8 cellular contexts compared by ENCODE assay signal in the genomic region with DNA sequence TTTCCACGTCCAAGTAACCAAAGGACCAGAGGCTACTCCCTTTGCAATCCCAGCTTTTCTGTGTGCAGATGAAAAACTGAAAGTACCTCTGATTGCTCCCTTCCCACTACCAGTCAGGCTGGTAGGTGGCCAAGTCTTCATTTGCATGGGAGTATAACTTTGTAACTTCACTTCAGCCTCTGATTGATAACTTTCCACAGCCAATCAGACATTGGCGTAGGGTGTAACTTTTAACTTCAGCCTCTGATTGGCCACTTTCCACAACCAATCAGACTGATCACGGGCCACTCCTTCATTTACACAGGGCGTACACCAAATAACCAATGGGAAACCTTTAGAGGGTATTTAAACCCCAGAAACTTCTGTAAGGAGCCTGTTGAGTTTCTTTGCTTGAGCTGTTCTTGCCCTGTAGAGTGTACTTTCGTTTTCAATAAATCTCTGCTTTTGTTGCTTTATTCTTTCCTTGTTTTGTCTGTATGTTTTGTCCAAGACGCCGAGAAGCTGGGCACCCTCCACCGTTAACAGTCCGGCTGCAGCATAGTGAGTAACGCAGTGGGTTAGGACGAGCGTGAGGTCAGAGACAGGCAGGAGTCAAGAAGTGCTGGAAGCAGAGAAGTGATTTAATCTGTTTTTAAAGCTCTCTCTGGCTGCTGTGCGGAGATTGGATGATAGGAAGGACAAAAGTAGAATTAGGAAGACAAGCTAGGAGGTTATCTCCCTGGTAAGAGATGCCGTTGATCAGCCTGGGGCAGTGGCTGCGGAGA. TPM values are rescaled to one million over a fixed set of nuclear protein-coding genes. Genes with fewer than 3 reads are reported as not detected.
DNase-seq lines count a peak whose midpoint lies in the region; ATAC-seq and TF ChIP-seq lines count a peak whose summit lies in the region.

No MANE protein-coding gene starts in this region.

- H3K4me3 ChIP-seq in KMS-11 (IDR thresholded peaks at IDR 0.05; ENCODE audit: insufficient read depth, low read depth, low read length), result no peak overlapping the region
- H3K4me3 ChIP-seq in muscle layer of colon (ENCODE audit: low read depth in 1 of 2, low read length in 2 of 2), result peak overlapping the region in 1 of 2 donors; percentile 56

- H3K9me3 Mint-ChIP-seq in Calu3 (ENCODE audit: low read depth, unreplicated experiment), result no peaks in the 10 kb centered on the region

- peak overlapping the region; percentile 72 for H3K4me3 Mint-ChIP-seq in Calu3 (ENCODE audit: low read depth, unreplicated experiment)

- H3K27ac Mint-ChIP-seq in Calu3 (ENCODE audit: unreplicated experiment), result peak overlapping the region; percentile 45

- H3K27me3 ChIP-seq in KMS-11 (ENCODE audit: insufficient read depth, low read depth) (no peaks in the 10 kb centered on the region; the same call in 1 of the 2 replicates), muscle layer of colon (ENCODE audit: control insufficient read depth in 1 of 2, insufficient read depth in 2 of 2, low read length in 2 of 2) (no peaks in the 10 kb centered on the region)

- TF ChIP-seq CTCF in Calu3 (IDR thresholded peaks at IDR 0.05; ENCODE audit: unreplicated experiment) (no peak), KMS-11 (conservative IDR thresholded peaks at IDR 0.05; ENCODE audit: low read depth, low read length) (no peak)

- H3K9me3 ChIP-seq in muscle layer of colon (ENCODE audit: low read length), result no peaks in the 10 kb centered on the region

- no peaks in the 10 kb centered on the region for H3K36me3 ChIP-seq in KMS-11 (ENCODE audit: insufficient read depth)
- no peaks in the 10 kb centered on the region for H3K36me3 ChIP-seq in muscle layer of colon (ENCODE audit: insufficient read depth, low read length)

- intact Hi-C loops in Calu3 (cut with micrococcal nuclease; ENCODE audit: unreplicated experiment), result no loop called here

- H3K4me1 Mint-ChIP-seq in Calu3 (ENCODE audit: low read depth, unreplicated experiment), result peaks cover 26% of the 10 kb centered on the region

- peak; percentile 74 for DNase-seq in Calu3
- DNase-seq in RPMI7951 (ENCODE audit: low read depth), result peak; percentile 94
- peak; percentile 39 to 54 for DNase-seq in erythroblast (lab: John Stamatoyannopoulos, UW)
- DNase-seq in stimulated activated CD4-positive, alpha-beta T cell treated with anti-CD3 and anti-CD28 coated beads, Interleukin-1b, Interleukin-23, amount 100 ng/mL, for 48 hours, result no peak

- peaks cover 34% of the 10 kb centered on the region for H3K36me3 Mint-ChIP-seq in Calu3 (ENCODE audit: insufficient read depth, unreplicated experiment)

- H3K27me3 Mint-ChIP-seq in Calu3 (ENCODE audit: unreplicated experiment), result no peaks in the 10 kb centered on the region

- H3K27ac ChIP-seq in KMS-11 (no peak overlapping the region), muscle layer of colon (ENCODE audit: low read depth, low read length) (no peak overlapping the region)

- no peak overlapping the region for H2AFZ ChIP-seq in KMS-11 (ENCODE audit: low read depth)

- TF ChIP-seq POLR2A in erythroblast (IDR thresholded peaks at IDR 0.05; ENCODE audit: low read length), result no peak

- H4K20me1 ChIP-seq in KMS-11 (ENCODE audit: insufficient read depth), result no peaks in the 10 kb centered on the region

- no peak overlapping the region for H3K9ac ChIP-seq in KMS-11
- peak overlapping the region; percentile 50 for H3K9ac ChIP-seq in muscle layer of colon (ENCODE audit: low read length)

- H3K79me2 ChIP-seq in KMS-11 (ENCODE audit: insufficient read depth, low read depth), result peaks cover 15% of the 10 kb centered on the region

- no TSS peak for BruUV-seq in Calu3 (replicated peaks; lab: Mats Ljungman, UMichigan)

- H3K4me1 ChIP-seq in KMS-11 (ENCODE audit: low read depth, poor library complexity, severe bottlenecking), result peaks cover 9% of the 10 kb centered on the region
- H3K4me1 ChIP-seq in muscle layer of colon (ENCODE audit: insufficient read depth, low read length), result peaks cover 19% of the 10 kb centered on the region

- CTCF ChIA-PET in Calu3 (lab: Charles Lee), result interaction anchor here (0.7 to 0.9 kb wide), 2 partner anchors 11 to 144 kb away, joined by 3 to 5 read pairs; no protein-coding TSS in a partner anchor

- H3K4me2 ChIP-seq in KMS-11, result 0 out of 2 replicates have a peak overlapping the region, but pooled peaks have one; percentile 7

- ATAC-seq in HG03280 (IDR thresholded peaks at IDR 0.05; ENCODE audit: unreplicated experiment), result no peak
- ATAC-seq in GM21723 (IDR thresholded peaks at IDR 0.05; ENCODE audit: unreplicated experiment), result no peak

RNA-seq across cellular contexts. Expression of gene EXOSC2, which starts 3.5 kb away (rescaled TPM):
- 42.9 and 43.0 TPM in 2 replicates for total RNA-seq in Calu3 (2022)
- total RNA-seq in RPMI7951 (2014; rRNA removed; shearing (Covaris generic)), result 33.9 and 40.7 TPM in 2 replicates

RNA-seq across cellular contexts. Expression of gene PRDM12, which starts 25.7 kb away (rescaled TPM):
- total RNA-seq in Calu3 (2022), result not detected in 2 replicates
- not detected in 2 replicates for total RNA-seq in RPMI7951 (2014; rRNA removed; shearing (Covaris generic))
